Comparison of ENCODE assay signal across 9 cellular contexts in the genomic region with DNA sequence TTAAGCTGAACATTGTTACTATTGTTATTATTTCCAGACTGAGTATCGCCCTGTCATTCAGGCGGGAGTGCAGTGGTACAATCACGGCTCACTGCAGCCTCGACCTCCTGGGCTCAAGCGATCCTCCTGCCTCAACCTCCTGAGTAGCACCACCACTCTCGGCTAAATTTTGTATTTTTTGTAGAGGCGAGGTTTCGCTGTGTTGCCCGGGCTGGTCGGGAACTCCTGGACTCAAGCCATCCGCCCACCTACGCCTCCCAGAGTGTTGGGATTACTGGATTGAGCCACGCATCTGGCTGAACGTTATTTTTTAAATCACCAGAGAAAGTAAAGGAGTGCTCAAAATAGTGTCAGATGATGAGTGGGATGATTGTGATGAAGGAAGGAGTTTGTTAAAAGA. TPM values are rescaled to one million over a fixed set of nuclear protein-coding genes. Genes with fewer than 3 reads are reported as not detected.
A peak's percentile ranks its signal among the peaks of the same experiment; 100 is the strongest.
DNase-seq lines count a peak whose midpoint lies in the region; ATAC-seq and TF ChIP-seq lines count a peak whose summit lies in the region.
"Had no signal": no experiment of that assay in that cellular context is flagged by ENCODE, and none has a peak within 500 bp of the region (broad histone marks: within the 10 kb centered on the region; RNA-seq: fewer than 3 reads in every experiment).

No MANE protein-coding gene starts in this region.

- H3K9me3 ChIP-seq in DND-41 (ENCODE audit: insufficient read depth, low read length, severe bottlenecking) (no peaks in the 10 kb centered on the region), MG63 (no peaks in the 10 kb centered on the region), breast epithelium (no peaks in the 10 kb centered on the region)

- H3K27me3 ChIP-seq in DND-41 (ENCODE audit: insufficient read depth, low read length, poor library complexity) (no peaks in the 10 kb centered on the region), MG63 (no peaks in the 10 kb centered on the region), breast epithelium (no peaks in the 10 kb centered on the region)

- peak overlapping the region; percentile 46 to 79 (median 72) for H3K4me3 Mint-ChIP-seq in nephron

- peak overlapping the region; percentile 82 for H2AFZ ChIP-seq in DND-41 (ENCODE audit: low read depth, low read length)

- peaks cover 4% of the 10 kb centered on the region for H3K27me3 Mint-ChIP-seq in nephron (ENCODE audit: low read depth)

- no peak for TF ChIP-seq CTCF in DND-41 (IDR thresholded peaks at IDR 0.05; ENCODE audit: borderline replicate concordance, extremely low read depth, low read length, poor library complexity, severe bottlenecking)
- TF ChIP-seq CTCF in breast epithelium (IDR thresholded peaks at IDR 0.05): no peak
- no peak for TF ChIP-seq CTCF in nephron (IDR thresholded peaks at IDR 0.05; ENCODE audit: unreplicated experiment in 3 of 3)

- no peaks in the 10 kb centered on the region for H3K9me3 Mint-ChIP-seq in nephron

- H3K9ac ChIP-seq in DND-41 (ENCODE audit: low read depth, low read length): peak overlapping the region; percentile 98

- peak overlapping the region in 2 of 3 experiments; percentile 24 to 71 for H3K27ac Mint-ChIP-seq in nephron

- no peak for TF ChIP-seq POLR2A in breast epithelium (IDR thresholded peaks at IDR 0.05)

- H3K4me3 ChIP-seq in DND-41 (ENCODE audit: low read depth in 1 of 2, low read length in 2 of 2): peak overlapping the region; percentile 63 to 87; a peak in 2 of 4 replicates
- peak overlapping the region; percentile 76 for H3K4me3 ChIP-seq in MG63
- H3K4me3 ChIP-seq in breast epithelium: peak overlapping the region in 2 of 3 donors; percentile 82 to 92

- H3K27ac ChIP-seq in DND-41 (ENCODE audit: low read length) (peak overlapping the region; percentile 100), breast epithelium (peak overlapping the region; percentile 19 to 100)

- H3K4me2 ChIP-seq in DND-41 (ENCODE audit: insufficient read depth, low read length): peak overlapping the region; percentile 94

- H3K36me3 ChIP-seq in DND-41 (ENCODE audit: insufficient read depth, low read length) (peaks cover 17% of the 10 kb centered on the region; the same call in 1 of the 2 replicates), MG63 (peaks cover 30% of the 10 kb centered on the region), breast epithelium (no peaks in the 10 kb centered on the region)

- no peaks in the 10 kb centered on the region for H3K36me3 Mint-ChIP-seq in nephron (ENCODE audit: low read depth)

- peaks cover 12% of the 10 kb centered on the region for H3K4me1 Mint-ChIP-seq in nephron

- H3K4me1 ChIP-seq in DND-41 (ENCODE audit: insufficient read depth, low read length) (peaks cover 19% of the 10 kb centered on the region), breast epithelium (peaks cover 0 to 8% of the 10 kb centered on the region in 2 donors)

- intact Hi-C loops in breast epithelium (cut with DNase I; ENCODE audit: low total_unique reads): no loop called here
- intact Hi-C loops in posterior cingulate gyrus (cut with DNase I): no loop called here

- H4K20me1 ChIP-seq in DND-41 (ENCODE audit: insufficient read depth, low read length): peaks cover 21% of the 10 kb centered on the region

- ATAC-seq in DND-41 (ENCODE audit: insufficient read depth, low read depth) (no peak), GM21576 (IDR thresholded peaks at IDR 0.05; ENCODE audit: unreplicated experiment) (no peak), HG02938 (IDR thresholded peaks at IDR 0.05; ENCODE audit: unreplicated experiment) (no peak), HG03342 (IDR thresholded peaks at IDR 0.05; ENCODE audit: unreplicated experiment) (no peak)
- ATAC-seq: right cardiac atrium had no signal

- DNase-seq in DND-41: no peak
- DNase-seq in MG63: no peak
- no peak for DNase-seq in breast epithelium (ENCODE audit: low spot score in 2 of 2)
- DNase-seq in posterior cingulate gyrus: no peak

- peaks cover 49% of the 10 kb centered on the region for H3K79me2 ChIP-seq in DND-41 (ENCODE audit: insufficient read depth, low read length)

RNA-seq across cellular contexts. Expression of a gene that starts 1.4 kb away (rescaled TPM):
- 286 and 294 TPM in 2 replicates for total RNA-seq in MG63 (2014; rRNA removed; shearing (Covaris generic); ENCODE audit: low replicate concordance)
- total RNA-seq in breast epithelium: 100 to 1,000 TPM; 175 to 213 (median 207) TPM

RNA-seq across cellular contexts. Expression of a gene that starts 26.6 kb away (rescaled TPM):
- 1.3 and 5.4 TPM in 2 replicates for total RNA-seq in MG63 (2014; rRNA removed; shearing (Covaris generic); ENCODE audit: low replicate concordance)
- 10 to 100 TPM in 2 of 3 donors, 1 to 10 TPM in 1; 8.5 to 16.4 (median 12.8) TPM for total RNA-seq in breast epithelium

RNA-seq across cellular contexts. Expression of a gene that starts 38.9 kb away (rescaled TPM):
- total RNA-seq in MG63 (2014; rRNA removed; shearing (Covaris generic); ENCODE audit: low replicate concordance): not detected in 2 replicates
- not detected for total RNA-seq in breast epithelium
- total RNA-seq: right cardiac atrium had no signal
